Comparison of ENCODE assay signal across 21 cellular contexts in genomic region chr10:130220251-130221185, GRCh38.
DNase-seq lines count a peak whose midpoint lies in the region; TF ChIP-seq lines count a peak whose summit lies in the region.
"Had no signal": no experiment of that assay in that cellular context is flagged by ENCODE, and none has a peak within 500 bp of the region (broad histone marks: within the 10 kb centered on the region; RNA-seq: fewer than 3 reads in every experiment).

No MANE protein-coding gene starts in this region.

- no peak overlapping the region for H3K4ac ChIP-seq in neuronal stem cell (ENCODE audit: low read length)

- H2AK5ac ChIP-seq in neuronal stem cell (ENCODE audit: low read depth, low read length): no peak overlapping the region

- no peak overlapping the region for H2BK120ac ChIP-seq in neuronal stem cell (ENCODE audit: low read depth, low read length)

- H3K79me1 ChIP-seq in neuronal stem cell (ENCODE audit: low read depth, low read length): no peaks in the 10 kb centered on the region

- H3K9ac ChIP-seq in neuronal stem cell (ENCODE audit: low read depth, low read length, poor library complexity): no peak overlapping the region
- H3K9ac ChIP-seq: KMS-11 had no signal

- H3K18ac ChIP-seq in neuronal stem cell (ENCODE audit: low read length): no peak overlapping the region

- no peaks in the 10 kb centered on the region for H3K36me3 ChIP-seq in neuronal stem cell (replicated peaks in 1 of 2; ENCODE audit: control insufficient read depth in 2 of 2, insufficient read depth in 2 of 2, low read length in 2 of 2)
- no peaks in the 10 kb centered on the region for H3K36me3 ChIP-seq in tibial artery
- no peaks in the 10 kb centered on the region for H3K36me3 ChIP-seq in prostate gland
- H3K36me3 ChIP-seq: SJSA1 had no signal

- no peak overlapping the region for H2AFZ ChIP-seq in neuronal stem cell (ENCODE audit: low read length)

- no peak overlapping the region for H4K91ac ChIP-seq in neuronal stem cell (ENCODE audit: low read depth, low read length, poor library complexity)

- H3K9me3 ChIP-seq in neuronal stem cell (replicated peaks in 1 of 2; ENCODE audit: control insufficient read depth in 2 of 2, insufficient read depth in 1 of 2, low read depth in 1 of 2, low read length in 2 of 2) (peaks cover 0 to 3% of the 10 kb centered on the region in 2 donors), tibial artery (no peaks in the 10 kb centered on the region), prostate gland (no peaks in the 10 kb centered on the region)
- H3K9me3 ChIP-seq: SJSA1 had no signal

- TF ChIP-seq CTCF in chondrocyte (IDR thresholded peaks at IDR 0.05) (no peak), tibial artery (IDR thresholded peaks at IDR 0.05) (no peak), prostate gland (IDR thresholded peaks at IDR 0.05) (no peak)

- H3K4me1 ChIP-seq in neuronal stem cell (ENCODE audit: control insufficient read depth in 2 of 2, insufficient read depth in 1 of 2, low read depth in 1 of 2, low read length in 2 of 2) (no peaks in the 10 kb centered on the region), tibial artery (no peaks in the 10 kb centered on the region), prostate gland (replicated peaks) (no peaks in the 10 kb centered on the region)
- H3K4me1 ChIP-seq: SJSA1 had no signal

- DNase-seq in activated CD8-positive, alpha-beta memory T cell treated with anti-CD3 and anti-CD28 coated beads, Interleukin-2, amount 50 U/mL, for 48 hours: peak; percentile 17
- no peak for DNase-seq in activated CD8-positive, alpha-beta memory T cell treated with anti-CD3 and anti-CD28 coated beads, Interleukin-2, amount 50 U/mL, for 4 hours
- DNase-seq in chondrocyte (ENCODE audit: low spot score) (peak; percentile 70), neuronal stem cell (ENCODE audit: low spot score) (no peak), tibial artery (peak; percentile 19 to 44), AML-193 (lab: John Stamatoyannopoulos, UW) (no peak), prostate gland (ENCODE audit: low spot score) (no peak), SIG-M5 (lab: John Stamatoyannopoulos, UW) (no peak)
- DNase-seq: ACHN; CD4-positive, CD25-positive, alpha-beta regulatory T cell; DMS79; IMR-90; NCI-H1105; NCI-H146; NCI-H2029 treated with DMSO at 0.1 percent for 48 hours; NCI-H345; NCI-H524; NCI-H82 had no signal

- H3K4me2 ChIP-seq in neuronal stem cell (ENCODE audit: insufficient read depth, low read length, poor library complexity, severe bottlenecking): no peak overlapping the region
- H3K4me2 ChIP-seq: KMS-11 had no signal

- no peak overlapping the region for H3K23ac ChIP-seq in neuronal stem cell (ENCODE audit: low read depth, low read length, poor library complexity)

- H3K27me3 ChIP-seq in neuronal stem cell (ENCODE audit: control insufficient read depth in 3 of 3, insufficient read depth in 3 of 3, low read depth in 1 of 3, low read length in 3 of 3) (no peaks in the 10 kb centered on the region), tibial artery (no peaks in the 10 kb centered on the region), prostate gland (replicated peaks; ENCODE audit: insufficient read depth) (no peaks in the 10 kb centered on the region)
- H3K27me3 ChIP-seq: SJSA1 had no signal

- intact Hi-C loops in tibial artery (cut with DNase I; ENCODE audit: low total_unique reads) (no loop called here), prostate gland (cut with DNase I) (no loop called here)

- no peak overlapping the region for H3K27ac ChIP-seq in neuronal stem cell (replicated peaks; ENCODE audit: low read length)
- H3K27ac ChIP-seq in tibial artery: no peak overlapping the region
- H3K27ac ChIP-seq in prostate gland: no peak overlapping the region
- H3K27ac ChIP-seq: 22Rv1, KMS-11, SJSA1 had no signal

- no peak overlapping the region for H3K4me3 Mint-ChIP-seq in chondrocyte (ENCODE audit: unreplicated experiment)
- H3K4me3 Mint-ChIP-seq: CD4-positive, CD25-positive, alpha-beta regulatory T cell had no signal

- H2BK5ac ChIP-seq in neuronal stem cell (ENCODE audit: low read length): no peak overlapping the region

- H3K27me3 Mint-ChIP-seq in chondrocyte (ENCODE audit: low read depth): no peaks in the 10 kb centered on the region
- H3K27me3 Mint-ChIP-seq: CD4-positive, CD25-positive, alpha-beta regulatory T cell had no signal

- H3K9me3 Mint-ChIP-seq in chondrocyte (ENCODE audit: low read depth): peaks cover 3% of the 10 kb centered on the region

- H3K27ac Mint-ChIP-seq in chondrocyte (ENCODE audit: unreplicated experiment): no peak overlapping the region
- H3K27ac Mint-ChIP-seq: CD4-positive, CD25-positive, alpha-beta regulatory T cell had no signal

- peak overlapping the region; percentile 48 for H2BK12ac ChIP-seq in neuronal stem cell (ENCODE audit: low read length)

- TF ChIP-seq POLR2A in prostate gland (IDR thresholded peaks at IDR 0.05): no peak

- peaks cover 5% of the 10 kb centered on the region for H3K36me3 Mint-ChIP-seq in chondrocyte (ENCODE audit: low read depth)
- H3K36me3 Mint-ChIP-seq: CD4-positive, CD25-positive, alpha-beta regulatory T cell had no signal

- H3K14ac ChIP-seq in neuronal stem cell (ENCODE audit: low read length): peak overlapping the region; percentile 9

- no peak overlapping the region for H2BK15ac ChIP-seq in neuronal stem cell (ENCODE audit: low read length)

- WGBS in neuronal stem cell (ENCODE audit: extremely low coverage in 2 of 2, insufficient read length in 2 of 2, insufficient replicate concordance in 1 of 2), 2 donors: no CpG with 5 or more reads among the region's 19 CpGs
- 90% methylated on average over 19 of the region's 19 CpGs for WGBS in prostate gland

- no peak overlapping the region for H4K8ac ChIP-seq in neuronal stem cell (ENCODE audit: low read depth, low read length)

- H3K4me3 ChIP-seq in neuronal stem cell (ENCODE audit: low read length in 2 of 2): peak overlapping the region in 1 of 2 donors; percentile 27
- no peak overlapping the region for H3K4me3 ChIP-seq in tibial artery
- H3K4me3 ChIP-seq in prostate gland: no peak overlapping the region
- H3K4me3 ChIP-seq: SJSA1 had no signal

- H3K4me1 Mint-ChIP-seq in chondrocyte (ENCODE audit: low read depth): no peaks in the 10 kb centered on the region
- H3K4me1 Mint-ChIP-seq: CD4-positive, CD25-positive, alpha-beta regulatory T cell had no signal

Comparison
In these comparisons a context has a peak if more than half of its experiments do, and no peak if none do; other contexts are left out.
1. DNase-seq: peak in activated CD8-positive, alpha-beta memory T cell treated with anti-CD3 and anti-CD28 coated beads, Interleukin-2, amount 50 U/mL, for 48 hours (single experiment), chondrocyte (single experiment) and tibial artery (2 of 2); none in activated CD8-positive, alpha-beta memory T cell treated with anti-CD3 and anti-CD28 coated beads, Interleukin-2, amount 50 U/mL, for 4 hours (single experiment), neuronal stem cell (single experiment), AML-193 (0 of 2), prostate gland (single experiment) and SIG-M5 (single experiment).